23 cellular contexts compared by ENCODE assay signal in genomic region chr7:44757311-44757710, GRCh38. TPM values are rescaled to one million over a fixed set of nuclear protein-coding genes. Genes with fewer than 3 reads are reported as not detected.
DNase-seq lines count a peak whose midpoint lies in the region; ATAC-seq and TF ChIP-seq lines count a peak whose summit lies in the region.
"Had no signal": no experiment of that assay in that cellular context is flagged by ENCODE, and none has a peak within 500 bp of the region (broad histone marks: within the 10 kb centered on the region; RNA-seq: fewer than 3 reads in every experiment).

No MANE protein-coding gene starts in this region.

- peaks cover 31% of the 10 kb centered on the region for H3K4me1 ChIP-seq in CD4-positive, alpha-beta memory T cell (ENCODE audit: insufficient read depth, low read length)

- POLR2A ChIA-PET in CD4-positive, alpha-beta memory T cell (lab: Charles Lee; ENCODE audit: partially characterized antibody) = interaction anchor here (0.9 to 1.0 kb wide), 2 partner anchors 10 to 41 kb away, joined by 3 read pairs; no protein-coding TSS in a partner anchor

- TF ChIP-seq CTCF in nephron (IDR thresholded peaks at IDR 0.05; ENCODE audit: unreplicated experiment in 3 of 3) = no peak

- no peaks in the 10 kb centered on the region for H3K9me3 ChIP-seq in CD4-positive, alpha-beta memory T cell (ENCODE audit: control insufficient read depth in 1 of 2, low read length in 2 of 2)
- H3K9me3 ChIP-seq: esophagus squamous epithelium had no signal

- peaks cover 47% of the 10 kb centered on the region for H3K36me3 ChIP-seq in CD4-positive, alpha-beta memory T cell (ENCODE audit: insufficient read depth, low read length)

- DNase-seq in Right ventricle myocardium inferior (ENCODE audit: missing footprints) = peak; percentile 92
- DNase-seq in cardiac septum (ENCODE audit: low spot score) = no peak
- DNase-seq in epidermal melanocyte (ENCODE audit: insufficient read length, low spot score) = peak; percentile 11
- DNase-seq in AG08395 (ENCODE audit: low spot score) = no peak
- DNase-seq in CD4-positive, alpha-beta memory T cell = no peak
- no peak for DNase-seq in NCI-H2227 treated with DMSO at 0.1 percent for 48 hours (lab: John Stamatoyannopoulos, UW)
- DNase-seq in G401 (ENCODE audit: low spot score) = no peak
- DNase-seq: ACHN; activated CD4-positive, alpha-beta T cell treated with anti-CD3 and anti-CD28 coated beads, Interleukin-2, amount 50 U/mL, for 4 hours; activated naive CD4-positive, alpha-beta T cell treated with anti-CD3 and anti-CD28 coated beads for 36 hours; activated T-cell treated with anti-CD3 and anti-CD28 coated beads, Interleukin-2, amount 50 U/mL, for 1 hour; CD8-positive, alpha-beta T cell; DMS79 treated with DMSO at 0.1 percent for 48 hours; esophagus squamous epithelium; glutamatergic neuron; mammary epithelial cell; NCI-H1436; SHP77; trophoblast cell; WERI-Rb-1 had no signal

- H3K4me3 Mint-ChIP-seq in nephron = peak overlapping the region in 1 of 3 experiments; percentile 56
- H3K4me3 Mint-ChIP-seq in CD4-positive, alpha-beta memory T cell = no peak overlapping the region
- H3K4me3 Mint-ChIP-seq: activated naive CD4-positive, alpha-beta T cell treated with anti-CD3 and anti-CD28 coated beads for 36 hours; CD8-positive, alpha-beta T cell; naive thymus-derived CD8-positive, alpha-beta T cell; T-helper 1 cell treated with Interleukin-12 subunit alpha and Interleukin-12 subunit beta and Interleukin-4 antibody, amounts not matched to agents 30 μg/mL and 1 μg/mL, for 36 hours had no signal

- H3K4me1 Mint-ChIP-seq in nephron = peaks cover 26% of the 10 kb centered on the region
- peaks cover 14 to 36% (median 18%) of the 10 kb centered on the region in 4 donors for H3K4me1 Mint-ChIP-seq in CD4-positive, alpha-beta memory T cell

- H3K27me3 Mint-ChIP-seq in nephron (ENCODE audit: low read depth) = no peaks in the 10 kb centered on the region
- H3K27me3 Mint-ChIP-seq in CD4-positive, alpha-beta memory T cell = no peaks in the 10 kb centered on the region
- H3K27me3 Mint-ChIP-seq: naive thymus-derived CD8-positive, alpha-beta T cell had no signal

- in situ Hi-C loops in G401 (cut with HindIII; ENCODE audit: low sequenced_read_pairs) = no loop called here

- H3K27ac Mint-ChIP-seq in nephron = peak overlapping the region in 2 of 3 experiments; percentile 50 to 82
- no peak overlapping the region for H3K27ac Mint-ChIP-seq in CD4-positive, alpha-beta memory T cell
- H3K27ac Mint-ChIP-seq: activated naive CD4-positive, alpha-beta T cell treated with anti-CD3 and anti-CD28 coated beads for 36 hours; CD8-positive, alpha-beta T cell; naive thymus-derived CD8-positive, alpha-beta T cell; T-helper 1 cell treated with Interleukin-12 subunit alpha and Interleukin-12 subunit beta and Interleukin-4 antibody, amounts not matched to agents 30 μg/mL and 1 μg/mL, for 36 hours had no signal

- no peaks in the 10 kb centered on the region for H3K9me3 Mint-ChIP-seq in nephron
- no peaks in the 10 kb centered on the region for H3K9me3 Mint-ChIP-seq in CD4-positive, alpha-beta memory T cell
- H3K9me3 Mint-ChIP-seq: activated naive CD4-positive, alpha-beta T cell treated with anti-CD3 and anti-CD28 coated beads for 36 hours; CD8-positive, alpha-beta T cell; naive thymus-derived CD8-positive, alpha-beta T cell; T-helper 1 cell treated with Interleukin-12 subunit alpha and Interleukin-12 subunit beta and Interleukin-4 antibody, amounts not matched to agents 30 μg/mL and 1 μg/mL, for 36 hours had no signal

- intact Hi-C loops in Right ventricle myocardium inferior (cut with DNase I) (no loop called here), cardiac septum (cut with DNase I) (no loop called here)
- intact Hi-C loops in CD4-positive, alpha-beta memory T cell (cut with micrococcal nuclease) = no loop called here

- peaks cover 12% of the 10 kb centered on the region for H3K36me3 Mint-ChIP-seq in nephron (ENCODE audit: low read depth)
- peaks cover 9 to 29% of the 10 kb centered on the region in 2 donors for H3K36me3 Mint-ChIP-seq in CD4-positive, alpha-beta memory T cell

- ATAC-seq in Right ventricle myocardium inferior = peak; percentile 87
- ATAC-seq: CD8-positive, alpha-beta T cell; naive thymus-derived CD8-positive, alpha-beta T cell had no signal

- no peaks in the 10 kb centered on the region for H3K27me3 ChIP-seq in CD4-positive, alpha-beta memory T cell (ENCODE audit: insufficient read depth, low read length)
- H3K27me3 ChIP-seq: esophagus squamous epithelium had no signal

- H3K27ac ChIP-seq in CD4-positive, alpha-beta memory T cell (ENCODE audit: low read depth, low read length) = no peak overlapping the region
- H3K27ac ChIP-seq: WERI-Rb-1 had no signal

- H3K4me3 ChIP-seq in CD4-positive, alpha-beta memory T cell (ENCODE audit: low read length in 2 of 2) = no peak overlapping the region
- H3K4me3 ChIP-seq: esophagus squamous epithelium had no signal

- CTCF ChIA-PET in CD4-positive, alpha-beta memory T cell (lab: Charles Lee; ENCODE audit: partially characterized antibody) = no interaction called here

RNA-seq across cellular contexts. Expression of gene ZMIZ2, which starts 8.7 kb away (rescaled TPM):
- 62.2 TPM for total RNA-seq in Right ventricle myocardium inferior
- 62.4 TPM for total RNA-seq in cardiac septum
- total RNA-seq in CD4-positive, alpha-beta memory T cell = 100 to 1,000 TPM; 169 to 170 TPM
- 10 to 100 TPM in 1 of 2 donors, 1 to 10 TPM in 1; 1.1 to 12.1 TPM for polyA plus RNA-seq in CD4-positive, alpha-beta memory T cell
- 0.92 and 2.3 TPM in 2 replicates for total RNA-seq in G401 (2014; rRNA removed; shearing (Covaris generic))

RNA-seq across cellular contexts. Expression of gene PPIA, which starts 39.2 kb away (rescaled TPM):
- total RNA-seq in Right ventricle myocardium inferior (524 TPM), cardiac septum (436 TPM)
- 100 to 1,000 TPM; 677 to 707 TPM for total RNA-seq in CD4-positive, alpha-beta memory T cell
- polyA plus RNA-seq in CD4-positive, alpha-beta memory T cell = 1,000 to 10,000 TPM; 2,815 to 3,590 TPM
- 4,753 and 4,999 TPM in 2 replicates for total RNA-seq in G401 (2014; rRNA removed; shearing (Covaris generic))

Comparison
In these comparisons a context has a peak if more than half of its experiments do, and no peak if none do; other contexts are left out.
1. DNase-seq: peak in Right ventricle myocardium inferior (single experiment) and epidermal melanocyte (single experiment); none in cardiac septum (single experiment), AG08395 (single experiment), CD4-positive, alpha-beta memory T cell (0 of 5), NCI-H2227 treated with DMSO at 0.1 percent for 48 hours (single experiment) and G401 (single experiment).
2. H3K27ac Mint-ChIP-seq: peak in nephron (2 of 3); none in CD4-positive, alpha-beta memory T cell (0 of 7).
3. RNA of gene ZMIZ2, which starts 8.7 kb away (total RNA-seq): 169 to 170 TPM in CD4-positive, alpha-beta memory T cell, 62.4 TPM in cardiac septum (single experiment) and 62.2 TPM in Right ventricle myocardium inferior (single experiment); 0.92 to 2.3 TPM in G401; every median in the first group is over 10 times any median in the second.